Comparison of ENCODE assay signal across 22 cellular contexts in genomic region chr2:85736456-85737355, GRCh38. TPM values are rescaled to one million over a fixed set of nuclear protein-coding genes. Genes with fewer than 3 reads are reported as not detected.
DNase-seq lines count a peak whose midpoint lies in the region; ATAC-seq, FAIRE-seq and TF ChIP-seq lines count a peak whose summit lies in the region.
"Had no signal": no experiment of that assay in that cellular context is flagged by ENCODE, and none has a peak within 500 bp of the region (broad histone marks: within the 10 kb centered on the region; RNA-seq: fewer than 3 reads in every experiment).

No MANE protein-coding gene starts in this region.

- H3K36me3 ChIP-seq in GM23248 (ENCODE audit: low read depth) = no peaks in the 10 kb centered on the region
- no peaks in the 10 kb centered on the region for H3K36me3 ChIP-seq in astrocyte (ENCODE audit: insufficient read depth, low read length)
- no peaks in the 10 kb centered on the region for H3K36me3 ChIP-seq in kidney (ENCODE audit: control insufficient read depth in 1 of 2, insufficient read depth in 2 of 2, low read length in 2 of 2)
- no peaks in the 10 kb centered on the region for H3K36me3 ChIP-seq in thoracic aorta
- H3K36me3 ChIP-seq in BE2C = no peaks in the 10 kb centered on the region
- H3K36me3 ChIP-seq: colonic mucosa had no signal

- DNase-seq in GM23248 (peak; percentile 55), astrocyte (ENCODE audit: low read depth) (no peak), kidney (peak; percentile 45), thoracic aorta (ENCODE audit: low spot score) (no peak), BE2C (no peak), NCI-H2171 treated with DMSO at 0.1 percent for 48 hours (lab: John Stamatoyannopoulos, UW) (no peak), nucleus accumbens (lab: John Stamatoyannopoulos, UW) (no peak), nephron progenitor cell (no peak)
- DNase-seq: activated CD4-positive, alpha-beta T cell treated with anti-CD3 and anti-CD28 coated beads for 48 hours; activated CD8-positive, alpha-beta memory T cell treated with anti-CD3 and anti-CD28 coated beads, Interleukin-2, amount 50 U/mL, for 4 hours; activated gamma-delta T cell; GF-D8; MM.1S; natural killer cell; NCI-H1930 had no signal

- H3K4me2 ChIP-seq in GM23248 (ENCODE audit: unreplicated experiment) (peak overlapping the region; percentile 26), astrocyte (ENCODE audit: low read length) (no peak overlapping the region)

- intact Hi-C loops in kidney (cut with DNase I) = no loop called here

- FAIRE-seq in astrocyte (lab: Jason Lieb, UNC) (peak; percentile 32), kidney (lab: Jason Lieb, UNC) (no peak)
- FAIRE-seq: D721Med had no signal

- ATAC-seq in thoracic aorta (ENCODE audit: insufficient number of reproducible peaks, low FRiP score, low read depth) = no peak
- ATAC-seq: natural killer cell had no signal

- H3K79me2 ChIP-seq in GM23248 (ENCODE audit: insufficient read depth) (no peaks in the 10 kb centered on the region), astrocyte (ENCODE audit: insufficient read depth, low read length) (no peaks in the 10 kb centered on the region)

- in situ Hi-C loops in GM23248 (cut with MboI) = no loop called here

- peaks cover 60% of the 10 kb centered on the region for H3K27me3 Mint-ChIP-seq in astrocyte (ENCODE audit: low read depth, unreplicated experiment)
- peaks cover 20% of the 10 kb centered on the region for H3K27me3 Mint-ChIP-seq in nephron progenitor cell (ENCODE audit: low read depth, poor library complexity)

- H3K27ac Mint-ChIP-seq in astrocyte (ENCODE audit: unreplicated experiment) (no peak overlapping the region), nephron progenitor cell (no peak overlapping the region)
- H3K27ac Mint-ChIP-seq: natural killer cell had no signal

- H3K27ac ChIP-seq in GM23248 (peak overlapping the region; percentile 80), astrocyte (ENCODE audit: low read depth, low read length) (no peak overlapping the region), kidney (ENCODE audit: low read depth in 2 of 2, low read length in 2 of 2) (peak overlapping the region in 1 of 2 donors; percentile 35), thoracic aorta (peak overlapping the region; percentile 97 to 98)
- H3K27ac ChIP-seq: colonic mucosa, SK-N-MC had no signal

- peaks cover 48% of the 10 kb centered on the region for H3F3A ChIP-seq in GM23248 (ENCODE audit: insufficient read depth)

- H3K4me1 ChIP-seq in GM23248 (ENCODE audit: insufficient read depth) = peaks cover 41% of the 10 kb centered on the region
- H3K4me1 ChIP-seq in astrocyte (ENCODE audit: insufficient read depth, low read length) = peaks cover 10% of the 10 kb centered on the region
- H3K4me1 ChIP-seq in kidney (ENCODE audit: control insufficient read depth in 1 of 2, insufficient read depth in 1 of 2, low read depth in 1 of 2, low read length in 2 of 2) = peaks cover 10 to 23% of the 10 kb centered on the region in 2 donors
- H3K4me1 ChIP-seq in thoracic aorta (ENCODE audit: control insufficient read depth in 1 of 2, low read depth in 2 of 2) = peaks cover 17 to 44% of the 10 kb centered on the region in 2 donors
- peaks cover 7% of the 10 kb centered on the region for H3K4me1 ChIP-seq in BE2C
- H3K4me1 ChIP-seq: colonic mucosa had no signal

- H3K9me3 ChIP-seq in GM23248 (ENCODE audit: low read depth) (no peaks in the 10 kb centered on the region), astrocyte (ENCODE audit: insufficient read depth, low read depth, low read length) (no peaks in the 10 kb centered on the region), kidney (ENCODE audit: control insufficient read depth in 1 of 2, low read length in 2 of 2) (no peaks in the 10 kb centered on the region), thoracic aorta (no peaks in the 10 kb centered on the region), BE2C (no peaks in the 10 kb centered on the region)
- H3K9me3 ChIP-seq: colonic mucosa had no signal

- H3K9me3 Mint-ChIP-seq in astrocyte (ENCODE audit: unreplicated experiment) = peaks cover 9% of the 10 kb centered on the region
- H3K9me3 Mint-ChIP-seq in nephron progenitor cell = peaks cover 14% of the 10 kb centered on the region
- H3K9me3 Mint-ChIP-seq: natural killer cell had no signal

- no peak overlapping the region for H3K4me3 Mint-ChIP-seq in astrocyte (ENCODE audit: unreplicated experiment)
- H3K4me3 Mint-ChIP-seq in nephron progenitor cell = no peak overlapping the region
- H3K4me3 Mint-ChIP-seq: natural killer cell had no signal

- no peaks in the 10 kb centered on the region for H3K9me2 ChIP-seq in GM23248 (ENCODE audit: insufficient read depth)

- no peak for TF ChIP-seq CTCF in astrocyte (IDR thresholded peaks at IDR 0.05; ENCODE audit: insufficient read depth, low read depth, low read length)
- no peak for TF ChIP-seq CTCF in kidney (IDR thresholded peaks at IDR 0.05; ENCODE audit: borderline replicate concordance, extremely low read depth, insufficient read depth)
- TF ChIP-seq CTCF in thoracic aorta (IDR thresholded peaks at IDR 0.05) = no peak
- no peak for TF ChIP-seq CTCF in BE2C (IDR thresholded peaks at IDR 0.05; ENCODE audit: low read depth, low read length)
- TF ChIP-seq CTCF in nephron progenitor cell (IDR thresholded peaks at IDR 0.05) = no peak

- no peaks in the 10 kb centered on the region for H3K27me3 ChIP-seq in GM23248 (replicated peaks; ENCODE audit: insufficient read depth)
- no peaks in the 10 kb centered on the region for H3K27me3 ChIP-seq in astrocyte (ENCODE audit: insufficient read depth, low read length)
- H3K27me3 ChIP-seq in thoracic aorta (replicated peaks; ENCODE audit: insufficient read depth) = no peaks in the 10 kb centered on the region
- no peaks in the 10 kb centered on the region for H3K27me3 ChIP-seq in BE2C
- H3K27me3 ChIP-seq: colonic mucosa had no signal

- H3K4me1 Mint-ChIP-seq in astrocyte (ENCODE audit: low read depth, unreplicated experiment) (peaks cover 3% of the 10 kb centered on the region), nephron progenitor cell (peaks cover 21% of the 10 kb centered on the region)
- H3K4me1 Mint-ChIP-seq: natural killer cell had no signal

- H3K4me3 ChIP-seq in GM23248 (no peak overlapping the region), astrocyte (ENCODE audit: insufficient read depth, low read depth, low read length) (no peak overlapping the region), kidney (ENCODE audit: low read length in 2 of 2) (no peak overlapping the region), thoracic aorta (no peak overlapping the region), BE2C (ENCODE audit: low read depth, low read length) (no peak overlapping the region)
- H3K4me3 ChIP-seq: colonic mucosa, SK-N-MC had no signal

- H4K20me1 ChIP-seq in GM23248 (ENCODE audit: insufficient read depth) (no peaks in the 10 kb centered on the region), astrocyte (ENCODE audit: insufficient read depth, low read length) (no peaks in the 10 kb centered on the region)

- no peak overlapping the region for H2AFZ ChIP-seq in GM23248
- no peak overlapping the region for H2AFZ ChIP-seq in astrocyte (ENCODE audit: low read depth, low read length)

- H3K36me3 Mint-ChIP-seq in astrocyte (ENCODE audit: low read depth, unreplicated experiment) (peaks cover 1% of the 10 kb centered on the region), nephron progenitor cell (ENCODE audit: low read depth) (peaks cover 6% of the 10 kb centered on the region)
- H3K36me3 Mint-ChIP-seq: natural killer cell had no signal

- peak overlapping the region; percentile 54 for H3K9ac ChIP-seq in GM23248
- H3K9ac ChIP-seq in astrocyte (ENCODE audit: low read length) = no peak overlapping the region
- H3K9ac ChIP-seq in kidney (ENCODE audit: low read length in 2 of 2) = no peak overlapping the region

- WGBS in GM23248 (ENCODE audit: low coverage in 1 of 2, low lambda C conversion rate in 2 of 2, missing lambda C conversion rate in 2 of 2), 2 experiments = 10% methylated on average over 7 of the region's 7 CpGs

RNA-seq across cellular contexts. Expression of gene ATOH8, which starts 17.1 kb away (rescaled TPM):
- 40.7 and 50.1 TPM in 2 replicates for total RNA-seq in GM23248 (2014; rRNA removed; shearing (Covaris generic))
- 12.0 and 12.7 TPM in 2 replicates for polyA plus RNA-seq in GM23248 (2016; fragmentation: Nextera tagmentation; extraction: Ambion mirVana)
- 1.2 and 1.9 TPM in 2 replicates for total RNA-seq in astrocyte
- 11.2 TPM for total RNA-seq in kidney
- 18.6 TPM for polyA plus RNA-seq in kidney (ENCODE audit: insufficient read depth, low read depth, low replicate concordance)
- 100 to 1,000 TPM in 1 of 2 donors, 10 to 100 TPM in 1; 78.4 to 207 TPM for total RNA-seq in thoracic aorta
- polyA plus RNA-seq in BE2C (2012; ENCODE audit: insufficient read depth, insufficient read length, low read depth) = 1.0 TPM

RNA-seq across cellular contexts. Expression of gene GNLY, which starts 42.5 kb away (rescaled TPM):
- not detected in 2 replicates for total RNA-seq in GM23248 (2014; rRNA removed; shearing (Covaris generic))
- polyA plus RNA-seq in GM23248 (2016; fragmentation: Nextera tagmentation; extraction: Ambion mirVana) (not detected in 2 replicates), kidney (ENCODE audit: insufficient read depth, low read depth, low replicate concordance) (8.1 TPM)
- total RNA-seq in astrocyte (not detected in 2 replicates), kidney (5.5 TPM), thoracic aorta (1 to 10 TPM; 1.5 to 8.5 TPM)
- 1.0 TPM for polyA plus RNA-seq in BE2C (2012; ENCODE audit: insufficient read depth, insufficient read length, low read depth)
- total RNA-seq: glomerular endothelial cell, NCI-H460, OCI-LY7 had no signal
- polyA plus RNA-seq: BJ had no signal

Comparison
In these comparisons a context has a peak if more than half of its experiments do, and no peak if none do; other contexts are left out.
1. DNase-seq: peak in GM23248 (single experiment) and kidney (single experiment); none in astrocyte (single experiment), thoracic aorta (single experiment), BE2C (single experiment), NCI-H2171 treated with DMSO at 0.1 percent for 48 hours (single experiment), nucleus accumbens (0 of 56) and nephron progenitor cell (single experiment).